17 cellular contexts compared by ENCODE assay signal in the genomic region with DNA sequence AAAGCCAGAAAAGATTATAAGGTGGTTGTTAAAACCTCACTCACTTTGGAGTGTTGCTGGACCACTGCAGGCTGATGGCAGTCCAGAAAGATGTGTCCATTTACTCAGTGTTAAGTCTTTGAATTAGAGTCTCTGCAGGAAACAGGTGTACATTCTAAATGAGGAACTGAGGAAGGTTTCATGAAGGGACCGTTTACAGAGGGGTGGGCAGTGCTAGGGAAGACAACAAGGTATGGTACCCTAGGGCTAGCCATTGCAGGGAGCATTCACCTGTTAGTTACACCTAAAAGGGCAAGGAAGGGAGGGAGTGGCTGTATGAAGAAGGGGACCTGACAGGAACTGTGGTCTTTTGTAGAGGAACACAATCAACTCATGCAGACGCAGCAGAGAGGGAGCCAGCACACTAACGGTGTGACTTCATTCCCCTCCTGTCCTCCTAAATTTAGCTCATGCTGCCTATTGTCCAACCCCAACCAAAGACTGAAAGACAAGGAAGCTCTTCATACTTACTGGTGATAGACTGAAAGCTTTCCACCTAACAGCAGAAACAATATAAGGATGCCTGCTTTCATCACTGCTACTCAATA. TPM values are rescaled to one million over a fixed set of nuclear protein-coding genes. Genes with fewer than 3 reads are reported as not detected.
DNase-seq lines count a peak whose midpoint lies in the region; ATAC-seq and TF ChIP-seq lines count a peak whose summit lies in the region.
"Had no signal": no experiment of that assay in that cellular context is flagged by ENCODE, and none has a peak within 500 bp of the region (broad histone marks: within the 10 kb centered on the region; RNA-seq: fewer than 3 reads in every experiment).

No MANE protein-coding gene starts in this region.

- no peak for TF ChIP-seq POLR2A in thyroid gland (IDR thresholded peaks at IDR 0.05)
- no peak for TF ChIP-seq POLR2A in tibial nerve (IDR thresholded peaks at IDR 0.05)

- TF ChIP-seq EP300 in tibial nerve (IDR thresholded peaks at IDR 0.05) = no peak

- TF ChIP-seq CTCF in thyroid gland (IDR thresholded peaks at IDR 0.05) = no peak
- no peak for TF ChIP-seq CTCF in tibial nerve (IDR thresholded peaks at IDR 0.05)

- DNase-seq in germinal center (ENCODE audit: low spot score) = peak; percentile 55
- no peak for DNase-seq in CD1c-positive myeloid dendritic cell (ENCODE audit: extremely low spot score)
- no peak for DNase-seq in thyroid gland
- no peak for DNase-seq in tibial nerve (ENCODE audit: low spot score in 2 of 2)
- DNase-seq: activated CD4-positive, alpha-beta T cell treated with anti-CD3 and anti-CD28 coated beads, Interleukin-2, amount 50 U/mL, for 4 hours; activated effector memory CD4-positive, alpha-beta T cell treated with anti-CD3 and anti-CD28 coated beads, Interleukin-2, amount 50 U/mL, for 16 hours; brain microvascular endothelial cell; C1 segment of cervical spinal cord; heart left ventricle; NCI-H2107; nephron progenitor cell; sigmoid colon had no signal

- H3K27ac ChIP-seq in thyroid gland = no peak overlapping the region
- H3K27ac ChIP-seq in tibial nerve = no peak overlapping the region
- H3K27ac ChIP-seq: brain microvascular endothelial cell, heart left ventricle, sigmoid colon had no signal

- no peaks in the 10 kb centered on the region for H3K9me3 ChIP-seq in thyroid gland
- no peaks in the 10 kb centered on the region for H3K9me3 ChIP-seq in tibial nerve
- H3K9me3 ChIP-seq: heart left ventricle, sigmoid colon had no signal

- H3K27me3 ChIP-seq in thyroid gland = no peaks in the 10 kb centered on the region
- H3K27me3 ChIP-seq in tibial nerve = peaks cover 0 to 17% of the 10 kb centered on the region in 2 donors

- intact Hi-C loops in thyroid gland (cut with DNase I) = no loop called here

- H3K4me3 ChIP-seq in thyroid gland (replicated peaks in 1 of 3) (no peak overlapping the region), tibial nerve (no peak overlapping the region)
- H3K4me3 ChIP-seq: heart left ventricle, sigmoid colon had no signal

- ATAC-seq in GM18511 (IDR thresholded peaks at IDR 0.05; ENCODE audit: unreplicated experiment) (peak; percentile 93), GM21515 (IDR thresholded peaks at IDR 0.05; ENCODE audit: unreplicated experiment) (peak; percentile 90), HG03342 (IDR thresholded peaks at IDR 0.05; ENCODE audit: unreplicated experiment) (peak; percentile 69), HG03280 (IDR thresholded peaks at IDR 0.05; ENCODE audit: unreplicated experiment) (no peak)
- ATAC-seq: heart left ventricle had no signal

- no peaks in the 10 kb centered on the region for H3K36me3 ChIP-seq in thyroid gland
- no peaks in the 10 kb centered on the region for H3K36me3 ChIP-seq in tibial nerve
- H3K36me3 ChIP-seq: brain microvascular endothelial cell, heart left ventricle, sigmoid colon had no signal

- H3K4me1 ChIP-seq in thyroid gland = no peaks in the 10 kb centered on the region
- no peaks in the 10 kb centered on the region for H3K4me1 ChIP-seq in tibial nerve
- H3K4me1 ChIP-seq: heart left ventricle, sigmoid colon had no signal

- 37 to 53% methylated on average over 3 of the region's 3 CpGs for WGBS in thyroid gland, 2 donors
- 35 to 42% methylated on average over 3 of the region's 3 CpGs for WGBS in tibial nerve, 2 donors

RNA-seq across cellular contexts. Expression of a gene that starts 32.2 kb away (rescaled TPM):
- total RNA-seq in thyroid gland (under 1 TPM in 1 of 4 donors, not detected in 3; 0.68 TPM), tibial nerve (not detected)
- total RNA-seq: LHCN-M2, sigmoid colon had no signal

RNA-seq across cellular contexts. Expression of a gene that starts 54.1 kb away (rescaled TPM):
- total RNA-seq in thyroid gland (10 to 100 TPM; 22.1 to 31.9 (median 25.6) TPM), tibial nerve (10 to 100 TPM; 11.8 to 24.7 (median 18.3) TPM)
